18 cellular contexts compared by ENCODE assay signal in genomic region chr10:1293147-1293546, GRCh38.
A peak's percentile ranks its signal among the peaks of the same experiment; 100 is the strongest.
DNase-seq lines count a peak whose midpoint lies in the region; ATAC-seq and TF ChIP-seq lines count a peak whose summit lies in the region.
"Had no signal": no experiment of that assay in that cellular context is flagged by ENCODE, and none has a peak within 500 bp of the region (broad histone marks: within the 10 kb centered on the region; RNA-seq: fewer than 3 reads in every experiment).

No MANE protein-coding gene starts in this region.

- no peaks in the 10 kb centered on the region for H3K9me2 ChIP-seq in GM23338 (ENCODE audit: insufficient read depth)

- ATAC-seq in GM23338 (no peak), GM21526 (IDR thresholded peaks at IDR 0.05; ENCODE audit: low FRiP score, unreplicated experiment) (no peak)
- ATAC-seq: left ventricle myocardium superior had no signal

- H3K9me3 ChIP-seq in mesodermal cell (ENCODE audit: control insufficient read depth, low read length) (peaks cover 6% of the 10 kb centered on the region), SJCRH30 (replicated peaks) (no peaks in the 10 kb centered on the region)
- H3K9me3 ChIP-seq: adrenal gland had no signal

- no peaks in the 10 kb centered on the region for H3K27me3 ChIP-seq in GM23338 (ENCODE audit: insufficient read depth)
- H3K27me3 ChIP-seq in dorsolateral prefrontal cortex, result peaks cover 0 to 20% (median 0%) of the 10 kb centered on the region in 45 donors
- no peaks in the 10 kb centered on the region for H3K27me3 ChIP-seq in SJCRH30
- H3K27me3 ChIP-seq: adrenal gland had no signal

- H4K20me1 ChIP-seq in GM23338 (replicated peaks; ENCODE audit: insufficient read depth), result no peaks in the 10 kb centered on the region

- H3K27ac Mint-ChIP-seq in GM23338, result no peak overlapping the region
- H3K27ac Mint-ChIP-seq: CD4-positive, alpha-beta T cell; T-helper 2 cell treated with Interferon-gamma antibody and Interleukin-4, amounts not matched to agents 5 μg/mL and 100 μg/mL, for 36 hours had no signal

- H3K4me1 ChIP-seq in GM23338 (ENCODE audit: insufficient read depth) (peaks cover 29% of the 10 kb centered on the region), mesodermal cell (ENCODE audit: control insufficient read depth, insufficient read depth, low read length, poor library complexity, severe bottlenecking) (peaks cover 10% of the 10 kb centered on the region), SJCRH30 (no peaks in the 10 kb centered on the region)
- H3K4me1 ChIP-seq: adrenal gland, stomach had no signal

- WGBS in mesodermal cell (ENCODE audit: insufficient coverage in 2 of 2), 2 experiments, result 35 to 40% methylated on average over 4 of the region's 5 CpGs

- H3K4me3 ChIP-seq in GM23338 (peak overlapping the region; percentile 37), dorsolateral prefrontal cortex (peak overlapping the region in 49 of 59 donors; percentile 0 to 54 (median 33)), mesodermal cell (ENCODE audit: extremely low read depth, insufficient read depth, low read length, poor library complexity, severe bottlenecking) (no peak overlapping the region), SJCRH30 (no peak overlapping the region)
- H3K4me3 ChIP-seq: adrenal gland, stomach had no signal

- H3K4me3 Mint-ChIP-seq in GM23338, result peak overlapping the region; percentile 31; the same call in 1 of the 3 replicates
- H3K4me3 Mint-ChIP-seq: CD4-positive, alpha-beta T cell; T-helper 2 cell treated with Interferon-gamma antibody and Interleukin-4, amounts not matched to agents 5 μg/mL and 100 μg/mL, for 36 hours had no signal

- H3K4me2 ChIP-seq in GM23338, result peak overlapping the region; percentile 64

- H3K4me1 Mint-ChIP-seq in GM23338, result peaks cover 42% of the 10 kb centered on the region

- no peak overlapping the region for H2AFZ ChIP-seq in GM23338

- 0 out of 3 replicates have a peak, but pooled peaks cover 4% of the 10 kb centered on the region for H3K9me3 Mint-ChIP-seq in GM23338
- H3K9me3 Mint-ChIP-seq: CD4-positive, alpha-beta T cell; T-helper 2 cell treated with Interferon-gamma antibody and Interleukin-4, amounts not matched to agents 5 μg/mL and 100 μg/mL, for 36 hours had no signal

- H3K36me3 Mint-ChIP-seq in GM23338 (ENCODE audit: low read depth), result peaks cover 3% of the 10 kb centered on the region; the same call in 1 of the 3 replicates

- H3F3A ChIP-seq in GM23338 (replicated peaks; ENCODE audit: low read depth), result 0 out of 2 replicates have a peak, but pooled peaks cover 4% of the 10 kb centered on the region

- TF ChIP-seq CTCF in GM23338 (conservative IDR thresholded peaks at IDR 0.05; ENCODE audit: low read depth in 2 of 2), result no peak
- no peak for TF ChIP-seq CTCF in dorsolateral prefrontal cortex (IDR thresholded peaks at IDR 0.05 in 54 of 56, conservative IDR thresholded peaks at IDR 0.05 in 2 of 56; ENCODE audit: low read depth in 1 of 56, partially characterized antibody in 56 of 56)

- H3K27me3 Mint-ChIP-seq in GM23338 (ENCODE audit: insufficient read depth, low read depth, poor library complexity), result peaks cover 14% of the 10 kb centered on the region

- H3K27ac ChIP-seq in GM23338 (ENCODE audit: low read depth), result peak overlapping the region; percentile 73; the same call in 1 of the 2 replicates
- peak overlapping the region in 55 of 59 donors; percentile 0 to 93 (median 79) for H3K27ac ChIP-seq in dorsolateral prefrontal cortex
- peak overlapping the region; percentile 79 for H3K27ac ChIP-seq in mesodermal cell (ENCODE audit: low read depth, low read length, severe bottlenecking)
- H3K27ac ChIP-seq in substantia nigra (ENCODE audit: low read depth, low read length, poor library complexity, severe bottlenecking), result peak overlapping the region; percentile 76
- H3K27ac ChIP-seq in SJCRH30, result no peak overlapping the region
- H3K27ac ChIP-seq: adrenal gland, stomach had no signal

- DNase-seq in GM23338 (ENCODE audit: low spot score) (no peak), dorsolateral prefrontal cortex (peak in 1 of 10 donors; percentile 7), substantia nigra (lab: John Stamatoyannopoulos, UW) (no peak), SJCRH30 (no peak), NCI-H187 treated with DMSO at 0.1 percent for 48 hours (lab: John Stamatoyannopoulos, UW) (no peak)
- DNase-seq: activated CD4-positive, alpha-beta T cell treated with anti-CD3 and anti-CD28 coated beads, Interleukin-2, amount 50 U/mL, for 48 hours; CD4-positive, alpha-beta T cell; DMS53; erythroblast; foreskin fibroblast; KG1; left ventricle myocardium superior; stimulated activated CD4-positive, alpha-beta T cell treated with anti-CD3 and anti-CD28 coated beads, Interleukin-12 subunit alpha, Interleukin-12 subunit beta, amount 100 ng/mL, for 4 hours; stomach had no signal

- intact Hi-C loops in dorsolateral prefrontal cortex (cut with DNase I), result loop anchor here in 1 of 2 donors (5.0 kb wide), 2 partner anchors 51 to 111 kb away; no protein-coding TSS in a partner anchor

- H3K36me3 ChIP-seq in GM23338 (ENCODE audit: insufficient read depth) (no peaks in the 10 kb centered on the region), mesodermal cell (ENCODE audit: control insufficient read depth, insufficient read depth, low read length) (no peaks in the 10 kb centered on the region), SJCRH30 (no peaks in the 10 kb centered on the region)
- H3K36me3 ChIP-seq: adrenal gland, stomach had no signal

- no peaks in the 10 kb centered on the region for H3K79me2 ChIP-seq in GM23338 (replicated peaks; ENCODE audit: insufficient read depth)

TF ChIP-seq in GM23338, 12 proteins besides CTCF, POLR2A, EP300 and RAD21 (continues in another document):
- no peak for TF ChIP-seq CREB1 (CRISPR knock-in tag; IDR thresholded peaks at IDR 0.05; ENCODE audit: low read depth)
- TF ChIP-seq NANOG (IDR thresholded peaks at IDR 0.05; ENCODE audit: borderline replicate concordance), result no peak
- no peak for TF ChIP-seq EZH2phosphoT487 (IDR thresholded peaks at IDR 0.05; ENCODE audit: unreplicated experiment)
- no peak for TF ChIP-seq JUNB (IDR thresholded peaks at IDR 0.05; ENCODE audit: unreplicated experiment)
- TF ChIP-seq ETS1 (IDR thresholded peaks at IDR 0.05), result no peak
- no peak for TF ChIP-seq POLR2AphosphoS5 (IDR thresholded peaks at IDR 0.05; ENCODE audit: low read depth)
- TF ChIP-seq ZNF114 (CRISPR knock-in tag; IDR thresholded peaks at IDR 0.05), result no peak

Comparison
In these comparisons a context has a peak if more than half of its experiments do, and no peak if none do; other contexts are left out.
1. H3K4me3 ChIP-seq: peak in GM23338 (single experiment) and dorsolateral prefrontal cortex (49 of 59); none in mesodermal cell (single experiment) and SJCRH30 (single experiment).